ENCODE assay signal across 26 cellular contexts in the genomic region with DNA sequence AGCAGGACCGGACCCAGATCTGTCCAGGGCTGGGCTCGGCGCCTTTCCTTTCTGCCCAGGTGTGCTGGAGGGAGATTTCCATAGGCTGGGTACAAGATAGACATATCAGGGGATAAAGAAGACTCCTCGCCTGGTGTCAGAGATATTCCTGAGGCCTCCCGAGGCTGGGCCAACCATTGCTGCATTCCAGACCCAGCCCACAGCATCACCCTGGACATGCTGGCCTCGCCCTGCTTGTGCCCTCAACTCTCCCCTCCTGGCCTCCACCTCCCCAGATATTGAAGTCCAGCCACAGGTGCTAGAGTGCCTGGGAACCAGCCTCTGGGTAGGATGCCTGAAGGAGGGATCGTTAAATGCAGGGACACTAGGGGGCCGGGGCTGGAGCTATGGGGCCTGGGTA. TPM values are rescaled to one million over a fixed set of nuclear protein-coding genes. Genes with fewer than 3 reads are reported as not detected.
"Had no signal": no experiment of that assay in that cellular context is flagged by ENCODE, and none has a peak within 500 bp of the region (broad histone marks: within the 10 kb centered on the region; RNA-seq: fewer than 3 reads in every experiment).

No MANE protein-coding gene starts in this region.

- H3K9me3 ChIP-seq: spleen, testis, tibial nerve had no signal

- H3K36me3 ChIP-seq: spleen, tibial nerve had no signal

- H3K9me3 Mint-ChIP-seq: central memory CD8-positive, alpha-beta T cell; immature natural killer cell; naive thymus-derived CD8-positive, alpha-beta T cell; stimulated activated memory B cell treated with anti-CD40 and anti-IgM and Interleukin-4, amounts not matched to agents 10 μg/mL and 1 μg/mL and 100 μg/mL, for 72 hours; stimulated activated naive CD8-positive, alpha-beta T cell treated with anti-CD3 and anti-CD28 coated beads, Interleukin-15, Interleukin-2, amounts not matched to agents 100 ng/mL and 50 ng/mL, for 24 hours had no signal

- H3K27ac ChIP-seq: dorsolateral prefrontal cortex, spleen, tibial nerve had no signal

- DNase-seq: cortex of kidney; dorsolateral prefrontal cortex; effector CD8-positive, alpha-beta T cell; immature natural killer cell; left colon; mammary epithelial cell; naive thymus-derived CD8-positive, alpha-beta T cell; spleen; stimulated activated CD4-positive, alpha-beta T cell treated with anti-CD3 and anti-CD28 coated beads, Interleukin-15, amount 100 ng/mL, for 24 hours; stimulated activated CD4-positive, alpha-beta T cell treated with anti-CD3 and anti-CD28 coated beads, Interleukin-1b, Interleukin-23, amount 100 ng/mL, for 48 hours; stimulated activated CD4-positive, alpha-beta T cell treated with anti-CD3 and anti-CD28 coated beads, Interleukin-4, amount 100 ng/mL, for 24 hours; testis had no signal

- H3K4me3 ChIP-seq: dorsolateral prefrontal cortex, spleen, testis, tibial nerve had no signal

- H3K36me3 Mint-ChIP-seq: immature natural killer cell; naive thymus-derived CD8-positive, alpha-beta T cell; stimulated activated memory B cell treated with anti-CD40 and anti-IgM and Interleukin-4, amounts not matched to agents 10 μg/mL and 1 μg/mL and 100 μg/mL, for 72 hours had no signal

- ATAC-seq: esophagus mucosa; left colon; naive thymus-derived CD8-positive, alpha-beta T cell; sciatic nerve; stimulated activated memory B cell treated with anti-CD40 and anti-IgM and Interleukin-4, amounts not matched to agents 10 μg/mL and 1 μg/mL and 100 μg/mL, for 72 hours had no signal

- H3K27me3 ChIP-seq: testis had no signal

- H3K4me3 Mint-ChIP-seq: central memory CD8-positive, alpha-beta T cell; immature natural killer cell; naive thymus-derived CD8-positive, alpha-beta T cell; stimulated activated memory B cell treated with anti-CD40 and anti-IgM and Interleukin-4, amounts not matched to agents 10 μg/mL and 1 μg/mL and 100 μg/mL, for 72 hours; stimulated activated naive CD8-positive, alpha-beta T cell treated with anti-CD3 and anti-CD28 coated beads, Interleukin-15, Interleukin-2, amounts not matched to agents 100 ng/mL and 50 ng/mL, for 24 hours had no signal

- H3K4me1 Mint-ChIP-seq: central memory CD8-positive, alpha-beta T cell; naive thymus-derived CD8-positive, alpha-beta T cell had no signal

- FAIRE-seq: frontal cortex, keratinocyte had no signal

- H3K27ac Mint-ChIP-seq: immature natural killer cell; naive thymus-derived CD8-positive, alpha-beta T cell; progenitor cell of endocrine pancreas; stimulated activated memory B cell treated with anti-CD40 and anti-IgM and Interleukin-4, amounts not matched to agents 10 μg/mL and 1 μg/mL and 100 μg/mL, for 72 hours; stimulated activated naive CD8-positive, alpha-beta T cell treated with anti-CD3 and anti-CD28 coated beads, Interleukin-15, Interleukin-2, amounts not matched to agents 100 ng/mL and 50 ng/mL, for 24 hours had no signal

RNA-seq across cellular contexts. Expression of a gene that starts 2.1 kb away (rescaled TPM):
- total RNA-seq: fibroblast of lung; frontal cortex; mammary epithelial cell; mononuclear cell; naive thymus-derived CD8-positive, alpha-beta T cell; osteocyte; progenitor cell of endocrine pancreas; renal cortical epithelial cell had no signal
- polyA plus RNA-seq: fibroblast of lung; immature natural killer cell; keratinocyte; naive thymus-derived CD8-positive, alpha-beta T cell; neural cell had no signal

RNA-seq across cellular contexts. Expression of a gene that starts 16.2 kb away (rescaled TPM):
- polyA plus RNA-seq: immature natural killer cell; naive thymus-derived CD8-positive, alpha-beta T cell had no signal
